1 cellular context compared by ENCODE assay signal in genomic region chr14:103526914-103527248, GRCh38.
TF ChIP-seq lines count a peak whose summit lies in the region.

No MANE protein-coding gene starts in this region.

TF ChIP-seq in A549, 52 proteins besides CTCF, POLR2A, EP300 and RAD21:
- no peak for TF ChIP-seq HOXA7 (CRISPR knock-in tag; IDR thresholded peaks at IDR 0.05)
- TF ChIP-seq ESRRA (IDR thresholded peaks at IDR 0.05; ENCODE audit: borderline replicate concordance, low read length): no peak
- TF ChIP-seq KDM5A (IDR thresholded peaks at IDR 0.05): no peak
- TF ChIP-seq REST (IDR thresholded peaks at IDR 0.05): no peak
- no peak for TF ChIP-seq ZSCAN20 (CRISPR knock-in tag; IDR thresholded peaks at IDR 0.05)
- no peak for TF ChIP-seq RCOR1 (IDR thresholded peaks at IDR 0.05; ENCODE audit: low read depth, low read length)
- TF ChIP-seq HES2 (IDR thresholded peaks at IDR 0.05): no peak
- no peak for TF ChIP-seq BCL3 (IDR thresholded peaks at IDR 0.05)
- no peak for TF ChIP-seq NPAS2 (CRISPR knock-in tag; IDR thresholded peaks at IDR 0.05; ENCODE audit: borderline replicate concordance)
- no peak for TF ChIP-seq HDAC2 (IDR thresholded peaks at IDR 0.05)
